Comparison of ENCODE assay signal across 8 cellular contexts in the genomic region with DNA sequence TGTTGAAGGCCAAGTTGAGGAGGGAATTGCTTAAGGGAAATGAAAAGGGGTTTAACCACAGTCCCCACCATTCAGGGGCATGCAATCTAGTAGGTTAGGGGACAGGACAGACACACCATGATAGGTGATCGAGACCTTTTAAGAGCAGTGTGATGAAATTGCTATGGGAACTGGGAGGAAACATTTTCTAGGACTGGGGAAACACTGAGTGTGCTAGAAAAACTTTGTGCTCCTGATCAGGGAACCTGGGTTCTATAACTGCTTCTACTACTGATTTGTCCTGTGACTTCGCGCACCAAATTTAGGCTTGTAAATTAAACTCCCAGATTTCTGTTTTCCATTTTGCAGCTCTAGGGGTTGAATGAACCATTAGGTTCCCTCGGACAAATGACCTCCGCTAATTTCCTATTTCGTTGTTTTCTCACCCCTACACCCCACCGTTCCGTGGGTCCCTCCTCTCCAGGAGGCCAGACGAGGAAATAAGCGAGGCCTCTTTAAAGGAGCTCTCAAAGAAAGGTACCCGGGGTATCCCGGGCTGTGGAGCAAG. TPM values are rescaled to one million over a fixed set of nuclear protein-coding genes. Genes with fewer than 3 reads are reported as not detected.
DNase-seq lines count a peak whose midpoint lies in the region; TF ChIP-seq lines count a peak whose summit lies in the region.

No MANE protein-coding gene starts in this region.

- H3K4me3 Mint-ChIP-seq in CD8-positive, alpha-beta memory T cell: peak overlapping the region; percentile 91 to 98 (median 96)
- H3K4me3 Mint-ChIP-seq in glutamatergic neuron (ENCODE audit: unreplicated experiment): peak overlapping the region; percentile 90

- H3K27me3 Mint-ChIP-seq in CD8-positive, alpha-beta memory T cell: no peaks in the 10 kb centered on the region
- peaks cover 3% of the 10 kb centered on the region for H3K27me3 Mint-ChIP-seq in glutamatergic neuron (ENCODE audit: unreplicated experiment)

- H3K27ac ChIP-seq in CD8-positive, alpha-beta memory T cell (ENCODE audit: low read depth, low read length): peak overlapping the region; percentile 84
- peak overlapping the region; percentile 75 for H3K27ac ChIP-seq in VCaP
- peak overlapping the region in 19 of 21 experiments; percentile 56 to 93 (median 82) for H3K27ac ChIP-seq in skin epidermis

- TF ChIP-seq CTCF in VCaP (conservative IDR thresholded peaks at IDR 0.05) (no peak), glutamatergic neuron (IDR thresholded peaks at IDR 0.05; ENCODE audit: partially characterized antibody, unreplicated experiment) (no peak)

- CTCF ChIA-PET in CD8-positive, alpha-beta memory T cell (lab: Charles Lee): interaction anchor here (0.6 to 3.1 kb wide), 12 partner anchors 10 to 708 kb away, joined by 3 to 19 read pairs (median 4); a partner anchor contains a TSS
- CTCF ChIA-PET in HEK293T (lab: Yijun Ruan, JAX): interaction anchor here (0.5 to 0.6 kb wide), 3 partner anchors 19 to 237 kb away, joined by 3 to 5 read pairs (median 5); no protein-coding TSS in a partner anchor

- peaks cover 21% of the 10 kb centered on the region for H3K4me1 ChIP-seq in CD8-positive, alpha-beta memory T cell (ENCODE audit: insufficient read depth, low read length)

- no peak for DNase-seq in CD8-positive, alpha-beta memory T cell
- DNase-seq in HEK293T (ENCODE audit: extremely low spot score): no peak
- no peak for DNase-seq in glutamatergic neuron
- DNase-seq in HuH-7 (ENCODE audit: low spot score): no peak
- no peak for DNase-seq in pons (ENCODE audit: low spot score)
- no peak for DNase-seq in posterior cingulate gyrus

- peak overlapping the region; percentile 96 to 99 (median 98) for H3K27ac Mint-ChIP-seq in CD8-positive, alpha-beta memory T cell
- peak overlapping the region; percentile 89 for H3K27ac Mint-ChIP-seq in glutamatergic neuron (ENCODE audit: unreplicated experiment)

- H3K4me3 ChIP-seq in CD8-positive, alpha-beta memory T cell (ENCODE audit: low read length): peak overlapping the region; percentile 75
- peak overlapping the region; percentile 72 to 97 (median 90) for H3K4me3 ChIP-seq in skin epidermis

- H3K36me3 ChIP-seq in CD8-positive, alpha-beta memory T cell (ENCODE audit: insufficient read depth, low read length): no peaks in the 10 kb centered on the region

- peaks cover 0 to 9% (median 5%) of the 10 kb centered on the region in 3 donors for H3K36me3 Mint-ChIP-seq in CD8-positive, alpha-beta memory T cell
- H3K36me3 Mint-ChIP-seq in glutamatergic neuron (ENCODE audit: unreplicated experiment): no peaks in the 10 kb centered on the region

- POLR2A ChIA-PET in CD8-positive, alpha-beta memory T cell (lab: Charles Lee): interaction anchor here (0.5 to 2.1 kb wide), 12 partner anchors 58 to 300 kb away, joined by 3 to 15 read pairs (median 4); a partner anchor contains a TSS
- POLR2A ChIA-PET in HEK293T (lab: Yijun Ruan, JAX): interaction anchor here (0.7 to 2.1 kb wide), 10 partner anchors 10 to 1920 kb away, joined by 3 to 12 read pairs (median 3); no protein-coding TSS in a partner anchor

- no peaks in the 10 kb centered on the region for H3K9me3 Mint-ChIP-seq in CD8-positive, alpha-beta memory T cell
- no peaks in the 10 kb centered on the region for H3K9me3 Mint-ChIP-seq in glutamatergic neuron (ENCODE audit: unreplicated experiment)

- H3K9me3 ChIP-seq in CD8-positive, alpha-beta memory T cell (ENCODE audit: low read length): no peaks in the 10 kb centered on the region

- H3K4me1 Mint-ChIP-seq in CD8-positive, alpha-beta memory T cell: peaks cover 31 to 42% (median 39%) of the 10 kb centered on the region in 3 donors
- peaks cover 2% of the 10 kb centered on the region for H3K4me1 Mint-ChIP-seq in glutamatergic neuron (ENCODE audit: low read depth, unreplicated experiment)

- H3K27me3 ChIP-seq in CD8-positive, alpha-beta memory T cell (ENCODE audit: insufficient read depth, low read length, poor library complexity, severe bottlenecking): no peaks in the 10 kb centered on the region

- intact Hi-C loops in posterior cingulate gyrus (cut with DNase I): no loop called here

TF ChIP-seq in HEK293T, 16 proteins besides CTCF, POLR2A, EP300 and RAD21:
- TF ChIP-seq FOXA1 (IDR thresholded peaks at IDR 0.05) (no peak), L3MBTL2 (conservative IDR thresholded peaks at IDR 0.05) (peak; percentile 91)

RNA-seq across cellular contexts. Expression of a gene that starts 0.4 kb away (rescaled TPM):
- total RNA-seq in CD8-positive, alpha-beta memory T cell: 10 to 100 TPM; 29.9 to 31.0 TPM
- 18.0 TPM for polyA plus RNA-seq in CD8-positive, alpha-beta memory T cell
- 16.0 TPM for total RNA-seq in glutamatergic neuron (ENCODE audit: unreplicated experiment)
